Comparison of ENCODE assay signal across 9 cellular contexts in the genomic region with DNA sequence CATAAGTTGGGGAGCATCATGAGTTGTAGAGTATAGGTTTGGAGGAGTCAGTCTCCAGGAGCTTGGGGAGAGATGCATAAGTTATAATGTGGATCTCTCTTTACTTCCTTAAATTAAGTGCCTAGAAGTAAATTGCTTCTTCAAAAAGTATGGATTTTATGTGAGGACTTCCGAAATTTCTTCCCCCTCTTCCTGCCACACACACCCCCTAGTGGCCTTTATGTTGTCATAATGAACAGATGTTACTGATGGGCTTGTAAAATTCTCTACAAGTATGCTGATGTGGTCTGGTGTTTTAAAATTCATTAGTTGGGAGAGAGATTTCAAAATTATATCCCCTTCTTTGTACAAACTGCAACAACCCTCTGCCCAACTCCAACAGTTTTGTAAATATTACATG. TPM values are rescaled to one million over a fixed set of nuclear protein-coding genes. Genes with fewer than 3 reads are reported as not detected.
DNase-seq lines count a peak whose midpoint lies in the region; ATAC-seq and TF ChIP-seq lines count a peak whose summit lies in the region.
"Had no signal": no experiment of that assay in that cellular context is flagged by ENCODE, and none has a peak within 500 bp of the region (broad histone marks: within the 10 kb centered on the region; RNA-seq: fewer than 3 reads in every experiment).

No MANE protein-coding gene starts in this region.

- TF ChIP-seq CTCF in AG04450 (IDR thresholded peaks at IDR 0.05; ENCODE audit: low read depth, low read length) (peak; percentile 68), glutamatergic neuron (IDR thresholded peaks at IDR 0.05; ENCODE audit: partially characterized antibody, unreplicated experiment) (peak; percentile 58)

- H3K27ac ChIP-seq in AG04450 (ENCODE audit: low read depth, low read length) (no peak overlapping the region), SK-N-MC (no peak overlapping the region)

- POLR2A ChIA-PET in AG04450 (lab: Yijun Ruan, JAX): no interaction called here

- H3K4me3 Mint-ChIP-seq in glutamatergic neuron (ENCODE audit: unreplicated experiment): peak overlapping the region; percentile 46

- H3K9me3 ChIP-seq in AG04450 (ENCODE audit: control insufficient read depth, insufficient read depth, low read length): no peaks in the 10 kb centered on the region
- H3K9me3 ChIP-seq in SK-N-MC (ENCODE audit: low read depth, low read length): no peaks in the 10 kb centered on the region

- no peaks in the 10 kb centered on the region for H3K27me3 Mint-ChIP-seq in glutamatergic neuron (ENCODE audit: unreplicated experiment)

- H3K27ac Mint-ChIP-seq in glutamatergic neuron (ENCODE audit: unreplicated experiment): peak overlapping the region; percentile 40

- peaks cover 1% of the 10 kb centered on the region for H3K9me3 Mint-ChIP-seq in glutamatergic neuron (ENCODE audit: unreplicated experiment)

- H3K4me1 Mint-ChIP-seq in glutamatergic neuron (ENCODE audit: low read depth, unreplicated experiment): peaks cover 5% of the 10 kb centered on the region

- CTCF ChIA-PET in AG04450 (lab: Charles Lee): interaction anchor here (0.8 kb wide), 1 partner anchor 179 kb away, joined by 3 read pairs; no protein-coding TSS in a partner anchor

- no peaks in the 10 kb centered on the region for H3K27me3 ChIP-seq in AG04450 (ENCODE audit: control insufficient read depth, insufficient read depth, low read length)
- H3K27me3 ChIP-seq in H7 (ENCODE audit: control insufficient read depth, insufficient read depth, low read length): no peaks in the 10 kb centered on the region

- H3K36me3 ChIP-seq in H7 (replicated peaks; ENCODE audit: control insufficient read depth, insufficient read depth, low read length) (no peaks in the 10 kb centered on the region; the same call in 1 of the 2 replicates), SK-N-MC (ENCODE audit: insufficient read depth, low read length) (peaks cover 7% of the 10 kb centered on the region)

- no peak overlapping the region for H3K4me3 ChIP-seq in AG04450 (ENCODE audit: low read depth, low read length)
- H3K4me3 ChIP-seq in H7 (ENCODE audit: insufficient read depth, low read depth, low read length): no peak overlapping the region
- H3K4me3 ChIP-seq in SK-N-MC: 0 out of 2 replicates have a peak overlapping the region, but pooled peaks have one; percentile 4

- DNase-seq in AG04450 (ENCODE audit: low read depth, low spot score) (peak; percentile 1), H7 (peak; percentile 28), SK-N-MC (ENCODE audit: low read depth, low spot score) (no peak), glutamatergic neuron (no peak), retina (no peak), T-helper 2 cell (no peak)
- no peak for DNase-seq in stimulated activated CD4-positive, alpha-beta T cell treated with anti-CD3 and anti-CD28 coated beads, Interleukin-4, amount 100 ng/mL, for 4 hours
- DNase-seq: activated CD4-positive, CD25-positive, alpha-beta regulatory T cell had no signal

- no peaks in the 10 kb centered on the region for H3K36me3 Mint-ChIP-seq in glutamatergic neuron (ENCODE audit: unreplicated experiment)

- H3K9ac ChIP-seq in SK-N-MC (ENCODE audit: insufficient read length): no peak overlapping the region

- ATAC-seq in HG02763 (IDR thresholded peaks at IDR 0.05; ENCODE audit: unreplicated experiment): no peak

RNA-seq across cellular contexts. Expression of a gene that starts 2.3 kb away (rescaled TPM):
- polyA plus RNA-seq in AG04450 (2011; rRNA removed): 17.6 and 24.6 TPM in 2 replicates
- polyA minus RNA-seq in AG04450 (2011; rRNA and poly(A)+ RNA removed): 11.2 and 18.9 TPM in 2 replicates
- 21.6 and 24.3 TPM in 2 replicates for total RNA-seq in H7 (2014; rRNA removed; shearing (Covaris generic))
- 46.4 TPM for total RNA-seq in glutamatergic neuron (ENCODE audit: unreplicated experiment)

Comparison
In these comparisons a context has a peak if more than half of its experiments do, and no peak if none do; other contexts are left out.
1. DNase-seq: peak in AG04450 (single experiment) and H7 (single experiment); none in SK-N-MC (single experiment), glutamatergic neuron (single experiment), retina (single experiment), stimulated activated CD4-positive, alpha-beta T cell treated with anti-CD3 and anti-CD28 coated beads, Interleukin-4, amount 100 ng/mL, for 4 hours (0 of 2) and T-helper 2 cell (0 of 5).